1 cellular context compared by ENCODE assay signal in the genomic region with DNA sequence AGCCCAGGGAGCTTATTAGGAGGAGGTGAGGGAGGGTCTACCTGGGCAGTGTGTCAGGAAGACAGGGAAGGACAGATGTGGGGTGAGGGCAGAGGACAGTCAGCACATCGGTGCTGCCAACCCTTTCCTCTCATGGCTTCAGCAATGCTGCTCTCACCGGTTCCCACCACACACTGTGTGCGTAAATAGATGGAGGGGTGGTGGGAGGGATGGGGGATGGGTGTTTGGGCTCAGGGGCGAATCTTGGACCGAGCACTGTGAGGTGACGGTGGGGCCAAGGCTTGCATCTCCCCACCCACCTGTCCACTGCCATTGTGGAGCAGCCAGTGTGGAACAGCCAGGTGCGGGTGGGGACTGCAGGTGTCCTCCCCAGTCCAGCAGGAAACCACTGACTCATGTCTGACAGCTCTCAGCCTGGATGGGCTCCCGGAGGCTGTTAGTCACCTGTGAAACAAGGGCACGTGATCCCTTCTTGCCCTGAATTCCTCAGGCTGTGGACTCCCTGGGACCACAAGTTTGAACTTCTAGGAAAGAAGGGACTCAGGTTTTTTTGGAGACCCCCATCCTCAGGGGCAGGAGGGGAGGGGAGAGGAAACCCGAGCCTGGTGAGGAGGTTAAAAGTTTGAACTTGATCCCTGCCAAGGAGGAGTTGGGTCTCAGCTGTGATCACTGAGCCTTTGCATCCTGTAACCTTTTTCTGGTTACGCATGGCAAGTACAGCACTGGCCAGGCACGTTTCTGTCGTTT.
TF ChIP-seq lines count a peak whose summit lies in the region.

No MANE protein-coding gene starts in this region.

TF ChIP-seq in GM12878, 131 proteins besides CTCF, POLR2A, EP300 and RAD21:
- TF ChIP-seq CREB1 (IDR thresholded peaks at IDR 0.05; ENCODE audit: low read depth) = no peak
- TF ChIP-seq, protein P1, sequence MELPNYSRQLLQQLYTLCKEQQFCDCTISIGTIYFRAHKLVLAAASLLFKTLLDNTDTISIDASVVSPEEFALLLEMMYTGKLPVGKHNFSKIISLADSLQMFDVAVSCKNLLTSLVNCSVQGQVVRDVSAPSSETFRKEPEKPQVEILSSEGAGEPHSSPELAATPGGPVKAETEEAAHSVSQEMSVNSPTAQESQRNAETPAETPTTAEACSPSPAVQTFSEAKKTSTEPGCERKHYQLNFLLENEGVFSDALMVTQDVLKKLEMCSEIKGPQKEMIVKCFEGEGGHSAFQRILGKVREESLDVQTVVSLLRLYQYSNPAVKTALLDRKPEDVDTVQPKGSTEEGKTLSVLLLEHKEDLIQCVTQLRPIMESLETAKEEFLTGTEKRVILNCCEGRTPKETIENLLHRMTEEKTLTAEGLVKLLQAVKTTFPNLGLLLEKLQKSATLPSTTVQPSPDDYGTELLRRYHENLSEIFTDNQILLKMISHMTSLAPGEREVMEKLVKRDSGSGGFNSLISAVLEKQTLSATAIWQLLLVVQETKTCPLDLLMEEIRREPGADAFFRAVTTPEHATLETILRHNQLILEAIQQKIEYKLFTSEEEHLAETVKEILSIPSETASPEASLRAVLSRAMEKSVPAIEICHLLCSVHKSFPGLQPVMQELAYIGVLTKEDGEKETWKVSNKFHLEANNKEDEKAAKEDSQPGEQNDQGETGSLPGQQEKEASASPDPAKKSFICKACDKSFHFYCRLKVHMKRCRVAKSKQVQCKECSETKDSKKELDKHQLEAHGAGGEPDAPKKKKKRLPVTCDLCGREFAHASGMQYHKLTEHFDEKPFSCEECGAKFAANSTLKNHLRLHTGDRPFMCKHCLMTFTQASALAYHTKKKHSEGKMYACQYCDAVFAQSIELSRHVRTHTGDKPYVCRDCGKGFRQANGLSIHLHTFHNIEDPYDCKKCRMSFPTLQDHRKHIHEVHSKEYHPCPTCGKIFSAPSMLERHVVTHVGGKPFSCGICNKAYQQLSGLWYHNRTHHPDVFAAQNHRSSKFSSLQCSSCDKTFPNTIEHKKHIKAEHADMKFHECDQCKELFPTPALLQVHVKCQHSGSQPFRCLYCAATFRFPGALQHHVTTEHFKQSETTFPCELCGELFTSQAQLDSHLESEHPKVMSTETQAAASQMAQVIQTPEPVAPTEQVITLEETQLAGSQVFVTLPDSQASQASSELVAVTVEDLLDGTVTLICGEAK (IDR thresholded peaks at IDR 0.05; ENCODE audit: borderline replicate concordance) = no peak
- no peak for TF ChIP-seq RELA (IDR thresholded peaks at IDR 0.05; ENCODE audit: borderline replicate concordance, partially characterized antibody)
- no peak for TF ChIP-seq NR2F1 (conservative IDR thresholded peaks at IDR 0.05)
- TF ChIP-seq FOXK2 (IDR thresholded peaks at IDR 0.05) = no peak
- TF ChIP-seq JUNB (IDR thresholded peaks at IDR 0.05) = no peak
- no peak for TF ChIP-seq DPF2 (IDR thresholded peaks at IDR 0.05)
- peak; percentile 87 for TF ChIP-seq TCF3 (IDR thresholded peaks at IDR 0.05; ENCODE audit: borderline replicate concordance, insufficient read depth, low read depth, low read length)
- no peak for TF ChIP-seq SRF (IDR thresholded peaks at IDR 0.05; ENCODE audit: low read depth in 2 of 2, low read length in 2 of 2)
- TF ChIP-seq, protein P2, sequence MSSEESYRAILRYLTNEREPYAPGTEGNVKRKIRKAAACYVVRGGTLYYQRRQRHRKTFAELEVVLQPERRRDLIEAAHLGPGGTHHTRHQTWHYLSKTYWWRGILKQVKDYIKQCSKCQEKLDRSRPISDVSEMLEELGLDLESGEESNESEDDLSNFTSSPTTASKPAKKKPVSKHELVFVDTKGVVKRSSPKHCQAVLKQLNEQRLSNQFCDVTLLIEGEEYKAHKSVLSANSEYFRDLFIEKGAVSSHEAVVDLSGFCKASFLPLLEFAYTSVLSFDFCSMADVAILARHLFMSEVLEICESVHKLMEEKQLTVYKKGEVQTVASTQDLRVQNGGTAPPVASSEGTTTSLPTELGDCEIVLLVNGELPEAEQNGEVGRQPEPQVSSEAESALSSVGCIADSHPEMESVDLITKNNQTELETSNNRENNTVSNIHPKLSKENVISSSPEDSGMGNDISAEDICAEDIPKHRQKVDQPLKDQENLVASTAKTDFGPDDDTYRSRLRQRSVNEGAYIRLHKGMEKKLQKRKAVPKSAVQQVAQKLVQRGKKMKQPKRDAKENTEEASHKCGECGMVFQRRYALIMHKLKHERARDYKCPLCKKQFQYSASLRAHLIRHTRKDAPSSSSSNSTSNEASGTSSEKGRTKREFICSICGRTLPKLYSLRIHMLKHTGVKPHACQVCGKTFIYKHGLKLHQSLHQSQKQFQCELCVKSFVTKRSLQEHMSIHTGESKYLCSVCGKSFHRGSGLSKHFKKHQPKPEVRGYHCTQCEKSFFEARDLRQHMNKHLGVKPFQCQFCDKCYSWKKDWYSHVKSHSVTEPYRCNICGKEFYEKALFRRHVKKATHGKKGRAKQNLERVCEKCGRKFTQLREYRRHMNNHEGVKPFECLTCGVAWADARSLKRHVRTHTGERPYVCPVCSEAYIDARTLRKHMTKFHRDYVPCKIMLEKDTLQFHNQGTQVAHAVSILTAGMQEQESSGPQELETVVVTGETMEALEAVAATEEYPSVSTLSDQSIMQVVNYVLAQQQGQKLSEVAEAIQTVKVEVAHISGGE (CRISPR knock-in tag; IDR thresholded peaks at IDR 0.05) = no peak
- no peak for TF ChIP-seq CBX3 (IDR thresholded peaks at IDR 0.05; ENCODE audit: borderline replicate concordance, low read depth)
- TF ChIP-seq TARDBP (IDR thresholded peaks at IDR 0.05; ENCODE audit: borderline replicate concordance) = no peak
- TF ChIP-seq CHD4 (IDR thresholded peaks at IDR 0.05) = no peak
- TF ChIP-seq ETV6 (conservative IDR thresholded peaks at IDR 0.05 in 1 of 2, IDR thresholded peaks at IDR 0.05 in 1 of 2; ENCODE audit: borderline replicate concordance in 1 of 2, low read depth in 1 of 2) = no peak
- no peak for TF ChIP-seq SP1 (IDR thresholded peaks at IDR 0.05; ENCODE audit: low read depth, low read length)
- TF ChIP-seq WRNIP1 (IDR thresholded peaks at IDR 0.05; ENCODE audit: borderline replicate concordance, low read depth, low read length) = no peak
- no peak for TF ChIP-seq ASH2L (IDR thresholded peaks at IDR 0.05; ENCODE audit: borderline replicate concordance, low read depth)
- TF ChIP-seq SIX5 (IDR thresholded peaks at IDR 0.05; ENCODE audit: low read depth, low read length, severe bottlenecking) = no peak
- no peak for TF ChIP-seq ZSCAN29 (IDR thresholded peaks at IDR 0.05)
- peak; percentile 84 for TF ChIP-seq TCF12 (IDR thresholded peaks at IDR 0.05; ENCODE audit: low read depth, low read length)
- no peak for TF ChIP-seq HDAC2 (IDR thresholded peaks at IDR 0.05)
- TF ChIP-seq YY1 (IDR thresholded peaks at IDR 0.05; ENCODE audit: low read depth, low read length) = no peak
- TF ChIP-seq, protein P3, sequence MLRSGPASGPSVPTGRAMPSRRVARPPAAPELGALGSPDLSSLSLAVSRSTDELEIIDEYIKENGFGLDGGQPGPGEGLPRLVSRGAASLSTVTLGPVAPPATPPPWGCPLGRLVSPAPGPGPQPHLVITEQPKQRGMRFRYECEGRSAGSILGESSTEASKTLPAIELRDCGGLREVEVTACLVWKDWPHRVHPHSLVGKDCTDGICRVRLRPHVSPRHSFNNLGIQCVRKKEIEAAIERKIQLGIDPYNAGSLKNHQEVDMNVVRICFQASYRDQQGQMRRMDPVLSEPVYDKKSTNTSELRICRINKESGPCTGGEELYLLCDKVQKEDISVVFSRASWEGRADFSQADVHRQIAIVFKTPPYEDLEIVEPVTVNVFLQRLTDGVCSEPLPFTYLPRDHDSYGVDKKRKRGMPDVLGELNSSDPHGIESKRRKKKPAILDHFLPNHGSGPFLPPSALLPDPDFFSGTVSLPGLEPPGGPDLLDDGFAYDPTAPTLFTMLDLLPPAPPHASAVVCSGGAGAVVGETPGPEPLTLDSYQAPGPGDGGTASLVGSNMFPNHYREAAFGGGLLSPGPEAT (IDR thresholded peaks at IDR 0.05; ENCODE audit: low read depth) = no peak
- TF ChIP-seq, protein P4, sequence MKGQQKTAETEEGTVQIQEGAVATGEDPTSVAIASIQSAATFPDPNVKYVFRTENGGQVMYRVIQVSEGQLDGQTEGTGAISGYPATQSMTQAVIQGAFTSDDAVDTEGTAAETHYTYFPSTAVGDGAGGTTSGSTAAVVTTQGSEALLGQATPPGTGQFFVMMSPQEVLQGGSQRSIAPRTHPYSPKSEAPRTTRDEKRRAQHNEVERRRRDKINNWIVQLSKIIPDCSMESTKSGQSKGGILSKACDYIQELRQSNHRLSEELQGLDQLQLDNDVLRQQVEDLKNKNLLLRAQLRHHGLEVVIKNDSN (IDR thresholded peaks at IDR 0.05; ENCODE audit: borderline replicate concordance, extremely low read length, insufficient read depth, low read depth, low read length) = peak; percentile 65
- TF ChIP-seq, protein P5, sequence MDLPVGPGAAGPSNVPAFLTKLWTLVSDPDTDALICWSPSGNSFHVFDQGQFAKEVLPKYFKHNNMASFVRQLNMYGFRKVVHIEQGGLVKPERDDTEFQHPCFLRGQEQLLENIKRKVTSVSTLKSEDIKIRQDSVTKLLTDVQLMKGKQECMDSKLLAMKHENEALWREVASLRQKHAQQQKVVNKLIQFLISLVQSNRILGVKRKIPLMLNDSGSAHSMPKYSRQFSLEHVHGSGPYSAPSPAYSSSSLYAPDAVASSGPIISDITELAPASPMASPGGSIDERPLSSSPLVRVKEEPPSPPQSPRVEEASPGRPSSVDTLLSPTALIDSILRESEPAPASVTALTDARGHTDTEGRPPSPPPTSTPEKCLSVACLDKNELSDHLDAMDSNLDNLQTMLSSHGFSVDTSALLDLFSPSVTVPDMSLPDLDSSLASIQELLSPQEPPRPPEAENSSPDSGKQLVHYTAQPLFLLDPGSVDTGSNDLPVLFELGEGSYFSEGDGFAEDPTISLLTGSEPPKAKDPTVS (IDR thresholded peaks at IDR 0.05; ENCODE audit: low read depth, low read length) = no peak
- no peak for TF ChIP-seq SIN3A (IDR thresholded peaks at IDR 0.05; ENCODE audit: low read depth, low read length)
- TF ChIP-seq BHLHE40 (IDR thresholded peaks at IDR 0.05; ENCODE audit: borderline replicate concordance in 1 of 2, low read depth in 2 of 2, low read length in 1 of 2) = peak in 1 of 2 experiments; percentile 47; a peak in 2 of 4 replicates
- TF ChIP-seq EED (IDR thresholded peaks at IDR 0.05; ENCODE audit: low read depth) = peak; percentile 52; the same call in 1 of the 2 replicates
- TF ChIP-seq BACH1 (IDR thresholded peaks at IDR 0.05; ENCODE audit: borderline replicate concordance) = no peak
- TF ChIP-seq FOXM1 (IDR thresholded peaks at IDR 0.05; ENCODE audit: low read depth, low read length) = no peak
- TF ChIP-seq, protein P6, sequence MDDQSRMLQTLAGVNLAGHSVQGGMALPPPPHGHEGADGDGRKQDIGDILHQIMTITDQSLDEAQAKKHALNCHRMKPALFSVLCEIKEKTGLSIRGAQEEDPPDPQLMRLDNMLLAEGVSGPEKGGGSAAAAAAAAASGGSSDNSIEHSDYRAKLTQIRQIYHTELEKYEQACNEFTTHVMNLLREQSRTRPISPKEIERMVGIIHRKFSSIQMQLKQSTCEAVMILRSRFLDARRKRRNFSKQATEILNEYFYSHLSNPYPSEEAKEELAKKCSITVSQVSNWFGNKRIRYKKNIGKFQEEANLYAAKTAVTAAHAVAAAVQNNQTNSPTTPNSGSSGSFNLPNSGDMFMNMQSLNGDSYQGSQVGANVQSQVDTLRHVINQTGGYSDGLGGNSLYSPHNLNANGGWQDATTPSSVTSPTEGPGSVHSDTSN (IDR thresholded peaks at IDR 0.05; ENCODE audit: insufficient replicate concordance, low read depth, low read length) = no peak
- TF ChIP-seq HCFC1 (IDR thresholded peaks at IDR 0.05; ENCODE audit: low read length) = no peak
- TF ChIP-seq MTA3 (IDR thresholded peaks at IDR 0.05; ENCODE audit: borderline replicate concordance, low read length) = no peak
- TF ChIP-seq, protein P7, sequence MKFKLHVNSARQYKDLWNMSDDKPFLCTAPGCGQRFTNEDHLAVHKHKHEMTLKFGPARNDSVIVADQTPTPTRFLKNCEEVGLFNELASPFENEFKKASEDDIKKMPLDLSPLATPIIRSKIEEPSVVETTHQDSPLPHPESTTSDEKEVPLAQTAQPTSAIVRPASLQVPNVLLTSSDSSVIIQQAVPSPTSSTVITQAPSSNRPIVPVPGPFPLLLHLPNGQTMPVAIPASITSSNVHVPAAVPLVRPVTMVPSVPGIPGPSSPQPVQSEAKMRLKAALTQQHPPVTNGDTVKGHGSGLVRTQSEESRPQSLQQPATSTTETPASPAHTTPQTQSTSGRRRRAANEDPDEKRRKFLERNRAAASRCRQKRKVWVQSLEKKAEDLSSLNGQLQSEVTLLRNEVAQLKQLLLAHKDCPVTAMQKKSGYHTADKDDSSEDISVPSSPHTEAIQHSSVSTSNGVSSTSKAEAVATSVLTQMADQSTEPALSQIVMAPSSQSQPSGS (IDR thresholded peaks at IDR 0.05; ENCODE audit: low read length) = no peak
- no peak for TF ChIP-seq MYC (IDR thresholded peaks at IDR 0.05; ENCODE audit: insufficient read depth, insufficient read length, insufficient replicate concordance, low read length, severe bottlenecking)
- no peak for TF ChIP-seq MXI1 (IDR thresholded peaks at IDR 0.05; ENCODE audit: low read depth, low read length)
